In the genomic region with DNA sequence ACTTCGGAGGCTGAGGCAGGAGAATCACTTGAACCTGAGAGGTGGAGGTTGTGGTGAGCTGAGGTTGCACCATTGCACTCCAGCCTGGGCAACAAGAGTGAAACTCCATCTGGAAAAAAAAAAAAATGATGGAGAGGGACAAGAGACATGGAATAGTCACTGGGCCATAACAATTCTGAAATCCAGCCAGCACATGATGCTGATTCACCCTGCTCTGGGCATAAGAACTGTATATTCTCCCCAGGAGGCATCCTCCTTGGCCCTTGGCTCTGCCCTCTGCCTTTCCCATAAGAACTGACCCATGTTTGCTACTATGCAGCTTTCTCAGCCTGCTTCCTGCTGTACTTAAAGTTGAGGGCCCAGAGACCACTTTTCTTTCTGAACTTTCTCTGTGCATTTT, we compare ENCODE assay signal across 27 cellular contexts.
"Had no signal": no experiment of that assay in that cellular context is flagged by ENCODE, and none has a peak within 500 bp of the region (broad histone marks: within the 10 kb centered on the region; RNA-seq: fewer than 3 reads in every experiment).

No MANE protein-coding gene starts in this region.

- FAIRE-seq: keratinocyte, pancreas had no signal

- DNase-seq: hippocampal formation; kidney glomerular epithelial cell; left colon; left lung; lower lobe of right lung; mammary epithelial cell; mesenchymal stem cell; naive thymus-derived CD8-positive, alpha-beta T cell; nucleus accumbens; pancreas; posterior cingulate gyrus; retina; right cardiac atrium; stimulated activated CD4-positive, alpha-beta T cell treated with anti-CD3 and anti-CD28 coated beads, Interleukin-12 subunit alpha, Interleukin-12 subunit beta, amount 100 ng/mL, for 4 hours; stimulated activated CD4-positive, alpha-beta T cell treated with anti-CD3 and anti-CD28 coated beads, Interleukin-15, amount 100 ng/mL, for 24 hours; stimulated activated CD4-positive, alpha-beta T cell treated with anti-CD3 and anti-CD28 coated beads, Interleukin-2, amount 100 ng/mL, for 24 hours; stimulated activated CD4-positive, alpha-beta T cell treated with anti-CD3 and anti-CD28 coated beads, Interleukin-4, amount 100 ng/mL, for 1 hour; stimulated activated naive B cell treated with anti-CD40 and anti-IgM and Interleukin-4, amounts not matched to agents 10 μg/mL and 1 μg/mL and 100 μg/mL, for 72 hours; tibial artery; upper lobe of right lung had no signal

- H3K36me3 ChIP-seq: left lung, lower lobe of right lung, pancreas, prostate gland, suprapubic skin, thoracic aorta, upper lobe of right lung, vagina had no signal

- H3K4me3 ChIP-seq: left lung, lower lobe of right lung, pancreas, prostate gland, skin epidermis, suprapubic skin, thoracic aorta, tibial artery, upper lobe of right lung, vagina had no signal

- H3K27ac ChIP-seq: left lung, lower lobe of right lung, pancreas, prostate gland, skin epidermis, suprapubic skin, thoracic aorta, tibial artery, upper lobe of right lung, vagina had no signal

- H3K27me3 ChIP-seq: left lung, pancreas, suprapubic skin, tibial artery, upper lobe of right lung, vagina had no signal

- H3K4me1 ChIP-seq: left lung, lower lobe of right lung, pancreas, prostate gland, suprapubic skin, tibial artery, upper lobe of right lung, vagina had no signal

- H3K9me3 ChIP-seq: pancreas, prostate gland, suprapubic skin, vagina had no signal

- ATAC-seq: left colon; left lung; lower lobe of right lung; naive thymus-derived CD8-positive, alpha-beta T cell; pancreas; right cardiac atrium; sciatic nerve; stimulated activated naive B cell treated with anti-CD40 and anti-IgM and Interleukin-4, amounts not matched to agents 10 μg/mL and 1 μg/mL and 100 μg/mL, for 72 hours; upper lobe of right lung had no signal
